In the genomic region with DNA sequence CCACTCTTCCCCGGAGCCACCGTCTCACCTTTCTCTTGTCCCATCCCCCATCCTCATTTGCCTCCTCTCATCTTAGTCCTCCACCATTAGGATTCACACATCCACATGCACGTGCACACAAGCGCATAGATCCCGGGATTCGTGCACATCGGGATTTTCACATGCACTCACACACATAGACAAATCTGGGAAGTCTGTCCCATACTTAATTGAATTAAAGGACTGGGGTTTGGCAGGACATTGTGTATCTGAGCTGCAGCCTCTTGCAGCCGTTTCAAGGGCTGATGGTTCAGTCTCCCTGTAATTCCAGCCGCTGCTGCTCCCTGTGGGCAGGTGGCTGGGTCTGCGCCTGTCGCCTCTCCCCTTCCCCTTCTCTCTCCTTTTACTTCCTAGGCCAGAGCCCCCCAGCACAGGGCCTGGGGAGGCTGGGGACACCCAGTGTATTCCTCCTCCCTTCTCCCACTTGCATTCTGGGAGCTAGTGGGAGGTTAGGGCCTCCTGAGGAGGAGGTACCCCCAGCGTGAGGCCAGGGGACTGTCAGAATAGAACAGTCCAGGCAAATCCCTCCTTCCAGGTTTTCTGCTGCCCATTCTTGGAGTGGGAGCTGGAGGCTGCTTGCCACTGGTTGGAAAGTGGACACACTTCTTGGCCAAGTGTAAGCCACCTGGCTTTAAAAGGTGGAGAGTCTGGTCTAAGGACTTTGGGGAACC, we compare ENCODE assay signal across 12 cellular contexts. TPM values are rescaled to one million over a fixed set of nuclear protein-coding genes. Genes with fewer than 3 reads are reported as not detected.
A peak's percentile ranks its signal among the peaks of the same experiment; 100 is the strongest.
DNase-seq lines count a peak whose midpoint lies in the region; ATAC-seq and TF ChIP-seq lines count a peak whose summit lies in the region.
"Had no signal": no experiment of that assay in that cellular context is flagged by ENCODE, and none has a peak within 500 bp of the region (broad histone marks: within the 10 kb centered on the region; RNA-seq: fewer than 3 reads in every experiment).

No MANE protein-coding gene starts in this region.

- DNase-seq in AG10803 (ENCODE audit: low read depth) (no peak), NCI-H69 (lab: John Stamatoyannopoulos, UW) (peak; percentile 33), endothelial cell (ENCODE audit: low spot score) (no peak), amniotic stem cell (lab: John Stamatoyannopoulos, UW) (no peak), COLO668 (lab: John Stamatoyannopoulos, UW; ENCODE audit: unreplicated experiment) (no peak), RPMI8226 (no peak)
- DNase-seq: activated naive CD8-positive, alpha-beta T cell treated with anti-CD3 and anti-CD28 coated beads, Interleukin-2, amount 50 U/mL, for 24 hours; CD8-positive, alpha-beta T cell; PC-3 had no signal

- H3K4me3 ChIP-seq in AG10803 (ENCODE audit: low read length): no peak overlapping the region
- H3K4me3 ChIP-seq in rectal smooth muscle tissue (ENCODE audit: low read length): no peak overlapping the region

- H3K4me1 ChIP-seq in rectal smooth muscle tissue (ENCODE audit: control insufficient read depth, insufficient read depth, low read length): peaks cover 84% of the 10 kb centered on the region

- no peaks in the 10 kb centered on the region for H3K9me3 Mint-ChIP-seq in endothelial cell (ENCODE audit: unreplicated experiment)
- H3K9me3 Mint-ChIP-seq: activated naive CD8-positive, alpha-beta T cell treated with anti-CD3 and anti-CD28 coated beads, Interleukin-2, amount 50 U/mL, for 24 hours; CD8-positive, alpha-beta T cell had no signal

- H3K4me3 Mint-ChIP-seq in endothelial cell (ENCODE audit: unreplicated experiment): peak overlapping the region; percentile 82
- H3K4me3 Mint-ChIP-seq: activated naive CD8-positive, alpha-beta T cell treated with anti-CD3 and anti-CD28 coated beads, Interleukin-2, amount 50 U/mL, for 24 hours; CD8-positive, alpha-beta T cell had no signal

- H3K27ac ChIP-seq in rectal smooth muscle tissue (ENCODE audit: low read depth, low read length): peak overlapping the region; percentile 76
- H3K27ac ChIP-seq: HL-60 had no signal

- H3K27me3 ChIP-seq in rectal smooth muscle tissue (ENCODE audit: control insufficient read depth, insufficient read depth, low read length): no peaks in the 10 kb centered on the region

- peaks cover 14% of the 10 kb centered on the region for H3K27me3 Mint-ChIP-seq in endothelial cell (ENCODE audit: unreplicated experiment)

- no peak overlapping the region for H3K27ac Mint-ChIP-seq in endothelial cell (ENCODE audit: unreplicated experiment)
- H3K27ac Mint-ChIP-seq: activated naive CD8-positive, alpha-beta T cell treated with anti-CD3 and anti-CD28 coated beads, Interleukin-2, amount 50 U/mL, for 24 hours; CD8-positive, alpha-beta T cell had no signal

- no peaks in the 10 kb centered on the region for H3K36me3 ChIP-seq in rectal smooth muscle tissue (ENCODE audit: control insufficient read depth, insufficient read depth, low read length)

- peaks cover 58% of the 10 kb centered on the region for H3K4me1 Mint-ChIP-seq in endothelial cell (ENCODE audit: unreplicated experiment)

- no peak for ATAC-seq in GM21526 (IDR thresholded peaks at IDR 0.05; ENCODE audit: low FRiP score, unreplicated experiment)
- ATAC-seq: activated naive CD8-positive, alpha-beta T cell treated with anti-CD3 and anti-CD28 coated beads, Interleukin-2, amount 50 U/mL, for 24 hours; CD8-positive, alpha-beta T cell; PC-3 had no signal

- H3K36me3 Mint-ChIP-seq in endothelial cell (ENCODE audit: low read depth, unreplicated experiment): peaks cover 5% of the 10 kb centered on the region
- H3K36me3 Mint-ChIP-seq: CD8-positive, alpha-beta T cell had no signal

- TF ChIP-seq CTCF in AG10803 (conservative IDR thresholded peaks at IDR 0.05; ENCODE audit: low read length): peak; percentile 31
- no peak for TF ChIP-seq CTCF in endothelial cell (IDR thresholded peaks at IDR 0.05; ENCODE audit: unreplicated experiment)

- H3K9ac ChIP-seq in rectal smooth muscle tissue (ENCODE audit: low read length): no peak overlapping the region

RNA-seq across cellular contexts. Expression of a gene that starts 43.6 kb away (rescaled TPM):
- total RNA-seq in endothelial cell (ENCODE audit: unreplicated experiment): 68.6 TPM

RNA-seq across cellular contexts. Expression of a gene that starts 57.4 kb away (rescaled TPM):
- 54.2 TPM for total RNA-seq in endothelial cell (ENCODE audit: unreplicated experiment)

RNA-seq across cellular contexts. Expression of a gene that starts 59.0 kb away (rescaled TPM):
- total RNA-seq in endothelial cell (ENCODE audit: unreplicated experiment): 112 TPM
